17 cellular contexts compared by ENCODE assay signal in the genomic region with DNA sequence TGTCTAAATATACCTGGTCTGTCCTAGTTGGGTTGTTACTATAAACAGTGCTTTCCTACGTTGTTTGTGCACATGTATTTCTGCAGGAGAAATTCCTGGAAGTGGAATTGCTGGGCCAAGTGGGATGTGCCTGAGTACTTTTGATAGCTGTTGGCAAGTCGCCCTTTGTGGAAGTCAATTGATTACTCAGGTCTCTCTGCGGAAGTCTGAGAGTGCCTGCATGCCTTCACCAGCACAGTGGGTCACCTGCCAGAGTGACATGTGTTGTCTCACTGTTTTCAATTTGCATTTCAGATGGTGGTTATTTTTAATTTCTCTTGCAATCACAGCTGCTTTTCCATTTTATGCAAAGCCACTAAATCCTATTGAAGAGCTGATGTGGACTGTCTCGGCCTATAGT. TPM values are rescaled to one million over a fixed set of nuclear protein-coding genes. Genes with fewer than 3 reads are reported as not detected.
DNase-seq lines count a peak whose midpoint lies in the region; ATAC-seq, FAIRE-seq and TF ChIP-seq lines count a peak whose summit lies in the region.
"Had no signal": no experiment of that assay in that cellular context is flagged by ENCODE, and none has a peak within 500 bp of the region (broad histone marks: within the 10 kb centered on the region; RNA-seq: fewer than 3 reads in every experiment).

No MANE protein-coding gene starts in this region.

- SMC1A ChIA-PET in GM12878 (lab: Charles Lee; ENCODE audit: uncharacterized antibody, unreplicated experiment), result interaction anchor here (0.8 to 1.0 kb wide), 3 partner anchors 9 to 35 kb away, joined by 3 read pairs; no protein-coding TSS in a partner anchor

- H2AFZ ChIP-seq in GM12878 (ENCODE audit: control insufficient read depth, low read depth, low read length), result no peak overlapping the region
- H2AFZ ChIP-seq: parathyroid adenoma had no signal

- no peak overlapping the region for H3K9ac ChIP-seq in GM12878 (ENCODE audit: control insufficient read depth, insufficient read depth, low read length)
- H3K9ac ChIP-seq: parathyroid adenoma had no signal

- H3K9me3 ChIP-seq in CD4-positive, alpha-beta memory T cell (ENCODE audit: control insufficient read depth in 1 of 2, low read length in 2 of 2), result no peaks in the 10 kb centered on the region
- H3K9me3 ChIP-seq in HEK293 (ENCODE audit: control insufficient read depth, insufficient read depth, low read depth, low read length) (no peaks in the 10 kb centered on the region), GM12878 (replicated peaks; ENCODE audit: control insufficient read depth, insufficient read depth, low read length) (no peaks in the 10 kb centered on the region)
- H3K9me3 ChIP-seq: SJCRH30 had no signal

- no peak for DNase-seq in CD4-positive, alpha-beta memory T cell
- DNase-seq in GM12878 (ENCODE audit: low read depth, low spot score) (no peak), natural killer cell (no peak), coronary artery (ENCODE audit: low spot score) (no peak)
- DNase-seq: activated CD4-positive, CD25-positive, alpha-beta regulatory T cell; activated naive CD4-positive, alpha-beta T cell treated with Interleukin-2 at 50 U/mL for 16 hours; foreskin keratinocyte; NCI-H1048; NCI-H510A treated with DMSO at 0.1 percent for 48 hours; SJCRH30; stimulated activated CD4-positive, alpha-beta T cell treated with anti-CD3 and anti-CD28 coated beads, Interleukin-4, amount 100 ng/mL, for 4 hours had no signal

- peak overlapping the region in 2 of 7 donors; percentile 40 to 79 for H3K27ac Mint-ChIP-seq in CD4-positive, alpha-beta memory T cell
- no peak overlapping the region for H3K27ac Mint-ChIP-seq in natural killer cell

- no peak for TF ChIP-seq RAD21 in GM12878 (IDR thresholded peaks at IDR 0.05; ENCODE audit: insufficient read depth, low read depth, low read length)

- H3K4me2 ChIP-seq in GM12878 (ENCODE audit: control insufficient read depth, insufficient read depth), result 0 out of 2 replicates have a peak overlapping the region, but pooled peaks have one; percentile 32

- H3K79me2 ChIP-seq in GM12878 (ENCODE audit: control insufficient read depth, insufficient read depth, low read length), result peaks cover 30% of the 10 kb centered on the region
- H3K79me2 ChIP-seq: parathyroid adenoma had no signal

- H3K9me3 Mint-ChIP-seq in CD4-positive, alpha-beta memory T cell, result peaks cover 0 to 2% (median 0%) of the 10 kb centered on the region in 8 donors
- no peaks in the 10 kb centered on the region for H3K9me3 Mint-ChIP-seq in natural killer cell

- CTCF ChIA-PET in CD4-positive, alpha-beta memory T cell (lab: Charles Lee; ENCODE audit: partially characterized antibody), result interaction anchor here (0.6 to 1.0 kb wide), 4 partner anchors 16 to 135 kb away, joined by 3 to 4 read pairs (median 3); no protein-coding TSS in a partner anchor
- CTCF ChIA-PET in HEK293 (lab: Yijun Ruan, JAX) (interaction anchor here (0.7 to 4.1 kb wide), 6 partner anchors 11 to 184 kb away, joined by 3 to 12 read pairs (median 4); no protein-coding TSS in a partner anchor), GM12878 (lab: Yijun Ruan, JAX) (interaction anchor here (0.6 to 2.0 kb wide), 8 partner anchors 15 to 553 kb away, joined by 3 to 12 read pairs (median 4); a partner anchor contains a TSS)

- peak overlapping the region in 7 of 8 donors; percentile 44 to 70 (median 62) for H3K4me3 Mint-ChIP-seq in CD4-positive, alpha-beta memory T cell
- peak overlapping the region; percentile 58 for H3K4me3 Mint-ChIP-seq in natural killer cell

- no peaks in the 10 kb centered on the region for H3K27me3 ChIP-seq in CD4-positive, alpha-beta memory T cell (ENCODE audit: insufficient read depth, low read length)
- no peaks in the 10 kb centered on the region for H3K27me3 ChIP-seq in GM12878 (replicated peaks in 1 of 2; ENCODE audit: control insufficient read depth in 2 of 2, insufficient read depth in 2 of 2, low read length in 1 of 2)
- H3K27me3 ChIP-seq: foreskin keratinocyte, SJCRH30 had no signal

- in situ Hi-C loops in GM12878 (cut with MboI), result no loop called here

- peaks cover 0 to 6% of the 10 kb centered on the region in 2 donors for H3K36me3 Mint-ChIP-seq in CD4-positive, alpha-beta memory T cell
- H3K36me3 Mint-ChIP-seq in natural killer cell, result no peaks in the 10 kb centered on the region

- TF ChIP-seq EP300 in GM12878 (IDR thresholded peaks at IDR 0.05; ENCODE audit: borderline replicate concordance in 1 of 2, control insufficient read depth in 1 of 2, low read depth in 2 of 2, low read length in 2 of 2), result no peak

- intact Hi-C loops in CD4-positive, alpha-beta memory T cell (cut with micrococcal nuclease), result no loop called here
- intact Hi-C loops in GM12878 (cut with micrococcal nuclease; ENCODE audit: unreplicated experiment), result no loop called here
- intact Hi-C loops in natural killer cell (cut with micrococcal nuclease), result no loop called here

- ATAC-seq in GM12878, result no peak
- no peak for ATAC-seq in natural killer cell
- no peak for ATAC-seq in HG02798 (IDR thresholded peaks at IDR 0.05; ENCODE audit: poor library complexity, unreplicated experiment)
- no peak for ATAC-seq in HG02623 (IDR thresholded peaks at IDR 0.05; ENCODE audit: unreplicated experiment)
- no peak for ATAC-seq in HG03469 (IDR thresholded peaks at IDR 0.05; ENCODE audit: unreplicated experiment)
- ATAC-seq: foreskin keratinocyte had no signal

- RAD21 ChIA-PET in GM12878 (lab: Charles Lee; ENCODE audit: unreplicated experiment), result interaction anchor here (1.4 kb wide), 1 partner anchor 16 kb away, joined by 5 read pairs; no protein-coding TSS in a partner anchor

- no peak overlapping the region for H3K4me3 ChIP-seq in CD4-positive, alpha-beta memory T cell (ENCODE audit: low read length in 2 of 2)
- no peak overlapping the region for H3K4me3 ChIP-seq in HEK293 (ENCODE audit: low read depth, low read length)
- no peak overlapping the region for H3K4me3 ChIP-seq in GM12878
- no peak overlapping the region for H3K4me3 ChIP-seq in coronary artery
- H3K4me3 ChIP-seq: SJCRH30 had no signal

- peaks cover 16% of the 10 kb centered on the region for H3K4me1 ChIP-seq in CD4-positive, alpha-beta memory T cell (ENCODE audit: insufficient read depth, low read length)
- H3K4me1 ChIP-seq in HEK293 (ENCODE audit: control insufficient read depth, insufficient read depth, low read length) (no peaks in the 10 kb centered on the region), GM12878 (ENCODE audit: control insufficient read depth, insufficient read depth, low read length) (peaks cover 6% of the 10 kb centered on the region; the same call in 1 of the 2 replicates)
- H3K4me1 ChIP-seq: SJCRH30 had no signal

- no peaks in the 10 kb centered on the region for H3K27me3 Mint-ChIP-seq in CD4-positive, alpha-beta memory T cell
- no peaks in the 10 kb centered on the region for H3K27me3 Mint-ChIP-seq in natural killer cell (ENCODE audit: low read depth in 2 of 2)

- H4K20me1 ChIP-seq in GM12878 (ENCODE audit: control insufficient read depth, insufficient read depth), result no peaks in the 10 kb centered on the region

- peaks cover 11 to 22% (median 15%) of the 10 kb centered on the region in 4 donors for H3K4me1 Mint-ChIP-seq in CD4-positive, alpha-beta memory T cell
- peaks cover 12 to 24% of the 10 kb centered on the region in 2 donors for H3K4me1 Mint-ChIP-seq in natural killer cell

- no peak for TF ChIP-seq CTCF in HEK293 (tag by site-specific recombination; IDR thresholded peaks at IDR 0.05)
- TF ChIP-seq CTCF in GM12878 (IDR thresholded peaks at IDR 0.05 in 2 of 3, conservative IDR thresholded peaks at IDR 0.05 in 1 of 3; ENCODE audit: control insufficient read depth in 2 of 3, extremely low read depth in 1 of 3, insufficient read depth in 1 of 3, low read depth in 3 of 3, low read length in 3 of 3), result no peak
- TF ChIP-seq CTCF in natural killer cell (IDR thresholded peaks at IDR 0.05), result no peak
- TF ChIP-seq CTCF in coronary artery (IDR thresholded peaks at IDR 0.05), result no peak

- no peak for FAIRE-seq in GM12878 (lab: Jason Lieb, UNC)

- no peak for TF ChIP-seq POLR2A in GM12878 (IDR thresholded peaks at IDR 0.05; ENCODE audit: low read depth, low read length)

- POLR2A ChIA-PET in CD4-positive, alpha-beta memory T cell (lab: Charles Lee; ENCODE audit: partially characterized antibody), result interaction anchor here (0.9 to 3.8 kb wide), 5 partner anchors 15 to 37 kb away, joined by 4 to 53 read pairs (median 8); a partner anchor contains a TSS
- POLR2A ChIA-PET in HEK293 (lab: Yijun Ruan, JAX), result no interaction called here
- POLR2A ChIA-PET in GM12878 (lab: Charles Lee), result interaction anchor here (0.8 to 2.0 kb wide), 6 partner anchors 16 to 40 kb away, joined by 3 to 15 read pairs (median 6); no protein-coding TSS in a partner anchor

- BruUV-seq in GM12878 (replicated peaks; lab: Mats Ljungman, UMichigan), result no TSS peak

- H3K36me3 ChIP-seq in CD4-positive, alpha-beta memory T cell (ENCODE audit: insufficient read depth, low read length), result no peaks in the 10 kb centered on the region
- peaks cover 0 to 2% of the 10 kb centered on the region in 2 experiments; a peak in 2 of 3 replicates for H3K36me3 ChIP-seq in HEK293 (ENCODE audit: control insufficient read depth in 2 of 2, insufficient read depth in 1 of 2, low read length in 2 of 2)
- no peaks in the 10 kb centered on the region for H3K36me3 ChIP-seq in GM12878 (ENCODE audit: control insufficient read depth in 2 of 2, insufficient read depth in 2 of 2, low read length in 1 of 2)
- H3K36me3 ChIP-seq: SJCRH30 had no signal

- 23% methylated on average over 4 of the region's 4 CpGs for WGBS in GM12878 (ENCODE audit: insufficient coverage, insufficient replicate concordance, low lambda C conversion rate, missing lambda C conversion rate)

- no peak overlapping the region for H3K27ac ChIP-seq in CD4-positive, alpha-beta memory T cell (ENCODE audit: low read depth, low read length)
- H3K27ac ChIP-seq in HEK293 (ENCODE audit: extremely low read depth, low read depth, low read length) (no peak overlapping the region), GM12878 (ENCODE audit: control insufficient read depth, insufficient read depth) (no peak overlapping the region), coronary artery (no peak overlapping the region)
- H3K27ac ChIP-seq: foreskin keratinocyte, parathyroid adenoma, SJCRH30 had no signal

RNA-seq across cellular contexts. Expression of a gene that starts 2.3 kb away (rescaled TPM):
- 10 to 100 TPM; 49.2 to 57.0 TPM for total RNA-seq in CD4-positive, alpha-beta memory T cell
- 10 to 100 TPM; 15.6 to 22.7 TPM for polyA plus RNA-seq in CD4-positive, alpha-beta memory T cell
- 81.8 and 88.4 TPM in 2 replicates for total RNA-seq in GM12878 (2013; cell fraction: nucleolus; rRNA removed)
- total RNA-seq in GM12878 (2014; rRNA removed) (101 and 104 TPM in 2 replicates), GM12878 (2014; rRNA removed; fragmentation: Illumina TruSeq; extraction: Trizol) (45.0 and 50.0 TPM in 2 replicates), GM12878 (2021) (132 and 147 TPM in 2 replicates), natural killer cell (100 to 1,000 TPM; 176 to 271 (median 185) TPM)
- 21.0 TPM for polyA plus RNA-seq in GM12878 (2011; ENCODE audit: low read depth)
- polyA plus RNA-seq in GM12878 (2011; rRNA removed) (15.5 and 41.4 TPM in 2 replicates), GM12878 (2014; fragmentation: Illumina TruSeq; extraction: Trizol) (8.4 and 28.9 TPM in 2 replicates), GM12878 (2014; fragmentation: Nextera tagmentation; extraction: Ambion mirVana) (1 to 10 TPM; 5.0 to 6.8 TPM), GM12878 (2014; rRNA removed) (80.1 and 95.9 TPM in 2 replicates), GM12878 (2016; fragmentation: Nextera tagmentation; extraction: Ambion mirVana) (10 to 100 TPM; 80.5 to 85.4 TPM)
- 53.9 and 79.5 TPM in 2 replicates for polyA plus RNA-seq in GM12878 (2011; cell fraction: cytosol; rRNA removed)
- 293 and 318 TPM in 2 replicates for polyA plus RNA-seq in GM12878 (2011; cell fraction: nucleus; rRNA removed)
- 91.8 and 107 TPM in 2 replicates for polyA plus RNA-seq in GM12878 (2012)
- 18.5 and 44.7 TPM in 2 replicates for polyA minus RNA-seq in GM12878 (2011; rRNA and poly(A)+ RNA removed)
- 25.0 and 33.1 TPM in 2 replicates for polyA minus RNA-seq in GM12878 (2011; cell fraction: cytosol; rRNA and poly(A)+ RNA removed)
- 39.9 and 52.2 TPM in 2 replicates for polyA minus RNA-seq in GM12878 (2011; cell fraction: nucleus; rRNA and poly(A)+ RNA removed)

RNA-seq across cellular contexts. Expression of a gene that starts 14.3 kb away (rescaled TPM):
- total RNA-seq in CD4-positive, alpha-beta memory T cell, result 100 to 1,000 TPM; 383 to 386 TPM
- 1,000 to 10,000 TPM in 1 of 2 donors, 100 to 1,000 TPM in 1; 689 to 1,286 TPM for polyA plus RNA-seq in CD4-positive, alpha-beta memory T cell
- 178 and 189 TPM in 2 replicates for total RNA-seq in GM12878 (2013; cell fraction: nucleolus; rRNA removed)
- total RNA-seq in GM12878 (2014; rRNA removed) (531 and 598 TPM in 2 replicates), GM12878 (2014; rRNA removed; fragmentation: Illumina TruSeq; extraction: Trizol) (114 and 132 TPM in 2 replicates), GM12878 (2021) (373 and 384 TPM in 2 replicates), natural killer cell (1,000 to 10,000 TPM; 1,001 to 1,351 (median 1,051) TPM)
- polyA plus RNA-seq in GM12878 (2011; ENCODE audit: low read depth), result 92.9 TPM
- polyA plus RNA-seq in GM12878 (2011; rRNA removed) (29.3 and 78.7 TPM in 2 replicates), GM12878 (2014; fragmentation: Illumina TruSeq; extraction: Trizol) (7.9 and 53.2 TPM in 2 replicates), GM12878 (2014; fragmentation: Nextera tagmentation; extraction: Ambion mirVana) (under 1 TPM; 0.55 to 0.66 TPM), GM12878 (2014; rRNA removed) (551 and 668 TPM in 2 replicates), GM12878 (2016; fragmentation: Nextera tagmentation; extraction: Ambion mirVana) (100 to 1,000 TPM; 462 to 477 TPM)
- polyA plus RNA-seq in GM12878 (2011; cell fraction: cytosol; rRNA removed), result 257 and 379 TPM in 2 replicates
- 417 and 477 TPM in 2 replicates for polyA plus RNA-seq in GM12878 (2011; cell fraction: nucleus; rRNA removed)
- polyA plus RNA-seq in GM12878 (2012), result 413 and 478 TPM in 2 replicates
- 55.5 and 207 TPM in 2 replicates for polyA minus RNA-seq in GM12878 (2011; rRNA and poly(A)+ RNA removed)
- polyA minus RNA-seq in GM12878 (2011; cell fraction: cytosol; rRNA and poly(A)+ RNA removed), result 88.6 and 114 TPM in 2 replicates
- polyA minus RNA-seq in GM12878 (2011; cell fraction: nucleus; rRNA and poly(A)+ RNA removed), result 55.1 and 94.4 TPM in 2 replicates

RNA-seq across cellular contexts. Expression of a gene that starts 21.2 kb away (rescaled TPM):
- total RNA-seq in CD4-positive, alpha-beta memory T cell, result 10 to 100 TPM; 14.0 to 15.7 TPM
- polyA plus RNA-seq in CD4-positive, alpha-beta memory T cell, result 10 to 100 TPM; 11.6 to 22.9 TPM
- total RNA-seq in GM12878 (2013; cell fraction: nucleolus; rRNA removed), result 2.4 and 3.1 TPM in 2 replicates
- total RNA-seq in GM12878 (2014; rRNA removed) (4.7 and 6.5 TPM in 2 replicates), GM12878 (2014; rRNA removed; fragmentation: Illumina TruSeq; extraction: Trizol) (1.2 and 1.7 TPM in 2 replicates), GM12878 (2021) (5.7 and 7.4 TPM in 2 replicates), natural killer cell (1 to 10 TPM; 8.2 to 9.2 (median 8.4) TPM)
- 1.5 TPM for polyA plus RNA-seq in GM12878 (2011; ENCODE audit: low read depth)
- polyA plus RNA-seq in GM12878 (2011; rRNA removed) (0.53 and 1.5 TPM in 2 replicates), GM12878 (2014; fragmentation: Illumina TruSeq; extraction: Trizol) (0.10 and 1.4 TPM in 2 replicates), GM12878 (2014; fragmentation: Nextera tagmentation; extraction: Ambion mirVana) (under 1 TPM; 0.21 to 0.26 TPM), GM12878 (2014; rRNA removed) (4.3 and 6.6 TPM in 2 replicates), GM12878 (2016; fragmentation: Nextera tagmentation; extraction: Ambion mirVana) (1 to 10 TPM; 6.2 to 7.1 TPM)
- polyA plus RNA-seq in GM12878 (2011; cell fraction: cytosol; rRNA removed), result 2.0 and 3.2 TPM in 2 replicates
- 4.2 TPM in 2 replicates for polyA plus RNA-seq in GM12878 (2011; cell fraction: nucleus; rRNA removed)
- 2.6 and 2.8 TPM in 2 replicates for polyA plus RNA-seq in GM12878 (2012)
- 1.1 and 2.2 TPM in 2 replicates for polyA minus RNA-seq in GM12878 (2011; rRNA and poly(A)+ RNA removed)
- 2.3 and 2.4 TPM in 2 replicates for polyA minus RNA-seq in GM12878 (2011; cell fraction: cytosol; rRNA and poly(A)+ RNA removed)
- 0.97 and 2.1 TPM in 2 replicates for polyA minus RNA-seq in GM12878 (2011; cell fraction: nucleus; rRNA and poly(A)+ RNA removed)
- total RNA-seq: foreskin keratinocyte had no signal

RNA-seq across cellular contexts. Expression of a gene that starts 26.8 kb away (rescaled TPM):
- total RNA-seq in CD4-positive, alpha-beta memory T cell, result under 1 TPM in 1 of 2 experiments, not detected in 1; 0.44 TPM
- not detected for polyA plus RNA-seq in CD4-positive, alpha-beta memory T cell
- total RNA-seq in GM12878 (2013; cell fraction: nucleolus; rRNA removed), result not detected in 2 replicates
- total RNA-seq in GM12878 (2014; rRNA removed) (not detected in 2 replicates), GM12878 (2014; rRNA removed; fragmentation: Illumina TruSeq; extraction: Trizol) (not detected in 2 replicates), GM12878 (2021) (not detected in 2 replicates), natural killer cell (1 to 10 TPM in 2 of 3 donors, under 1 TPM in 1; 0.61 to 3.0 (median 1.2) TPM)
- polyA plus RNA-seq in GM12878 (2011; ENCODE audit: low read depth), result not detected
- polyA plus RNA-seq in GM12878 (2011; rRNA removed) (not detected in 2 replicates), GM12878 (2014; fragmentation: Illumina TruSeq; extraction: Trizol) (not detected in 2 replicates), GM12878 (2014; fragmentation: Nextera tagmentation; extraction: Ambion mirVana) (not detected), GM12878 (2014; rRNA removed) (0.33 TPM in 1 of 2 replicates, not detected in the other), GM12878 (2016; fragmentation: Nextera tagmentation; extraction: Ambion mirVana) (not detected)
- 0.08 and 0.10 TPM in 2 replicates for polyA plus RNA-seq in GM12878 (2011; cell fraction: cytosol; rRNA removed)
- polyA plus RNA-seq in GM12878 (2011; cell fraction: nucleus; rRNA removed), result 0.31 and 0.55 TPM in 2 replicates
- polyA plus RNA-seq in GM12878 (2012), result 0.26 and 0.32 TPM in 2 replicates
- polyA minus RNA-seq in GM12878 (2011; rRNA and poly(A)+ RNA removed), result not detected in 2 replicates
- polyA minus RNA-seq in GM12878 (2011; cell fraction: cytosol; rRNA and poly(A)+ RNA removed), result not detected in 2 replicates
- not detected in 2 replicates for polyA minus RNA-seq in GM12878 (2011; cell fraction: nucleus; rRNA and poly(A)+ RNA removed)
- total RNA-seq: foreskin keratinocyte, HT1080, SJCRH30 had no signal
- polyA plus RNA-seq: foreskin keratinocyte had no signal

RNA-seq across cellular contexts. Expression of a gene that starts 41.1 kb away (rescaled TPM):
- total RNA-seq in CD4-positive, alpha-beta memory T cell, result 100 to 1,000 TPM; 129 to 137 TPM
- polyA plus RNA-seq in CD4-positive, alpha-beta memory T cell, result 10 to 100 TPM; 90.5 to 92.9 TPM
- total RNA-seq in GM12878 (2013; cell fraction: nucleolus; rRNA removed), result 28.0 and 31.3 TPM in 2 replicates
- total RNA-seq in GM12878 (2014; rRNA removed), result 23.3 and 26.4 TPM in 2 replicates
- total RNA-seq in GM12878 (2014; rRNA removed; fragmentation: Illumina TruSeq; extraction: Trizol), result 5.2 and 6.4 TPM in 2 replicates
- 24.5 and 29.8 TPM in 2 replicates for total RNA-seq in GM12878 (2021)
- 4.3 TPM for polyA plus RNA-seq in GM12878 (2011; ENCODE audit: low read depth)
- 4.8 and 8.3 TPM in 2 replicates for polyA plus RNA-seq in GM12878 (2011; rRNA removed)
- 10.1 and 17.1 TPM in 2 replicates for polyA plus RNA-seq in GM12878 (2011; cell fraction: cytosol; rRNA removed)
- 112 and 135 TPM in 2 replicates for polyA plus RNA-seq in GM12878 (2011; cell fraction: nucleus; rRNA removed)
- polyA plus RNA-seq in GM12878 (2012), result 10.8 and 13.5 TPM in 2 replicates
- 1.7 and 5.3 TPM in 2 replicates for polyA plus RNA-seq in GM12878 (2014; fragmentation: Illumina TruSeq; extraction: Trizol)
- polyA plus RNA-seq in GM12878 (2014; fragmentation: Nextera tagmentation; extraction: Ambion mirVana), result 1 to 10 TPM in 1 of 2 experiments, under 1 TPM in 1; 0.48 to 1.3 TPM
- 32.8 and 35.2 TPM in 2 replicates for polyA plus RNA-seq in GM12878 (2014; rRNA removed)
- 10 to 100 TPM; 15.8 to 16.5 TPM for polyA plus RNA-seq in GM12878 (2016; fragmentation: Nextera tagmentation; extraction: Ambion mirVana)
- 4.8 and 16.4 TPM in 2 replicates for polyA minus RNA-seq in GM12878 (2011; rRNA and poly(A)+ RNA removed)
- polyA minus RNA-seq in GM12878 (2011; cell fraction: cytosol; rRNA and poly(A)+ RNA removed), result 9.6 and 9.8 TPM in 2 replicates
- 22.8 and 28.5 TPM in 2 replicates for polyA minus RNA-seq in GM12878 (2011; cell fraction: nucleus; rRNA and poly(A)+ RNA removed)
- 100 to 1,000 TPM; 459 to 712 (median 501) TPM for total RNA-seq in natural killer cell
